1 cellular context compared by ENCODE assay signal in the genomic region with DNA sequence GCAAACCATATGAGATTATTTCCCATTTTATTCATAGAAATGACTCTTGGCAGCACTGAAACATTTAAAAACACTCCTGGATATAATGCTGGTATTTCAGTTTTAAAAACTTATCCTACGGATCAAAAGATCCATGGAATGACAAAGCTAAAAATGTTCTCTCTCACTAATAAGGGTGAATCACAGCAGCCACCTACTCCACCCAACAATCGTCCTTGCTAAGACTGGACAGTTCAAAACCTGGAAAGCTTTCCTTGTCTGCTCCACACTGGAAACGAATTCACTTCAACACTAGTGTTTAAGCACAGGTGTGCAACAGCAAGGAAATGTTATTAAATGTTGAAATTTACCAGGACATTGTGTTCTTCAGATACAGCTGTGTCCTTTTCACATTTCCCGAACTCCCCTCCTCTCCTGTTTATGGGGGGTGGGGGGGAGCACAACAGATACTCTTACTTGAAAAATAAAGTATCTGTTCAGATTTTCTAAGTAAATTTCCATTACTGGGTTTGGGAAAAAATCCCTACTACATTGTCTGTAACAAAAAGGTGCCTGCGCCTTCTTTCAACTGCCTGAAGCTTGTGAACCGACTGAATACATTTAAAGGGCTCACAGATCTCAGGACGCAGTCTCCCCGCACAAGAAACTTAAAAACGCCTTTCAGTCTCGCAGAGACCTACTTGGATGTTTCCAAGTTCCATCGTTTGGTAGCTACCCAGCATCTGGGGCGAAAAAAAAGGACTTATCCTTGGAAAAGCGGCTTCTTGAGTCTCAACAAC.
A peak's percentile ranks its signal among the peaks of the same experiment; 100 is the strongest.
TF ChIP-seq lines count a peak whose summit lies in the region.

No MANE protein-coding gene starts in this region.

TF ChIP-seq in liver, 16 proteins besides CTCF, POLR2A, EP300 and RAD21 (continued from another document):
- TF ChIP-seq REST (IDR thresholded peaks at IDR 0.05): no peak
- TF ChIP-seq, protein P1, sequence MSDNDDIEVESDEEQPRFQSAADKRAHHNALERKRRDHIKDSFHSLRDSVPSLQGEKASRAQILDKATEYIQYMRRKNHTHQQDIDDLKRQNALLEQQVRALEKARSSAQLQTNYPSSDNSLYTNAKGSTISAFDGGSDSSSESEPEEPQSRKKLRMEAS (IDR thresholded peaks at IDR 0.05): no peak
- TF ChIP-seq JUND (IDR thresholded peaks at IDR 0.05): peak in 1 of 2 donors; percentile 6
- TF ChIP-seq FOXA2 (IDR thresholded peaks at IDR 0.05): no peak
